In genomic region chr5:18305288-18305899, GRCh38 we compare ENCODE assay signal across 7 cellular contexts.
A peak's percentile ranks its signal among the peaks of the same experiment; 100 is the strongest.
DNase-seq lines count a peak whose midpoint lies in the region; ATAC-seq, FAIRE-seq and TF ChIP-seq lines count a peak whose summit lies in the region.

No MANE protein-coding gene starts in this region.

- no peaks in the 10 kb centered on the region for H3K4me1 ChIP-seq in adrenal gland (replicated peaks in 1 of 2)
- H3K4me1 ChIP-seq in aorta (ENCODE audit: control insufficient read depth in 1 of 2, insufficient read depth in 2 of 2, low read length in 2 of 2): no peaks in the 10 kb centered on the region

- TF ChIP-seq CTCF in GM12875 (IDR thresholded peaks at IDR 0.05; ENCODE audit: borderline replicate concordance, insufficient read depth, low read depth, low read length) (peak; percentile 57; the same call in 1 of the 2 replicates), adrenal gland (IDR thresholded peaks at IDR 0.05) (peak; percentile 50 to 59 (median 58))

- peak; percentile 97 for FAIRE-seq in H54 (lab: Jason Lieb, UNC)

- H3K9me3 ChIP-seq in adrenal gland (replicated peaks in 1 of 3): no peaks in the 10 kb centered on the region
- no peaks in the 10 kb centered on the region for H3K9me3 ChIP-seq in aorta (ENCODE audit: control insufficient read depth, low read length)

- no peak overlapping the region for H3K27ac ChIP-seq in adrenal gland
- H3K27ac ChIP-seq in aorta (ENCODE audit: low read depth in 1 of 2, low read length in 2 of 2): no peak overlapping the region

- 67 to 72% (median 70%) methylated on average over 8 of the region's 8 CpGs for WGBS in adrenal gland, 4 donors
- 52 to 61% methylated on average over 8 of the region's 8 CpGs for WGBS in aorta, 2 donors

- DNase-seq in H54 (ENCODE audit: insufficient read length, low spot score): peak; percentile 43
- peak; percentile 51 for DNase-seq in NAMALWA (ENCODE audit: low spot score)
- no peak for DNase-seq in adrenal gland
- peak; percentile 8 for DNase-seq in kidney glomerular epithelial cell (lab: John Stamatoyannopoulos, UW)
- DNase-seq in aorta: no peak
- no peak for DNase-seq in NCI-H187 treated with DMSO at 0.1 percent for 48 hours (lab: John Stamatoyannopoulos, UW)

- TF ChIP-seq POLR2A in H54 (IDR thresholded peaks at IDR 0.05; ENCODE audit: low read depth, low read length): no peak
- no peak for TF ChIP-seq POLR2A in adrenal gland (IDR thresholded peaks at IDR 0.05)

- H3K36me3 ChIP-seq in adrenal gland (replicated peaks in 1 of 2): no peaks in the 10 kb centered on the region
- H3K36me3 ChIP-seq in aorta (ENCODE audit: control insufficient read depth in 1 of 2, insufficient read depth in 2 of 2, low read length in 1 of 2): no peaks in the 10 kb centered on the region

- intact Hi-C loops in adrenal gland (cut with DNase I): no loop called here
- intact Hi-C loops in aorta (cut with DNase I): loop anchor here in 1 of 2 donors (10.0 kb wide), 1 partner anchor 1091 kb away; the partner anchor contains the start of gene BASP1

- H3K4me3 ChIP-seq in GM12875 (ENCODE audit: low read depth, low read length) (no peak overlapping the region), adrenal gland (no peak overlapping the region), aorta (ENCODE audit: low read length in 2 of 2) (no peak overlapping the region)

- H3K27me3 ChIP-seq in adrenal gland: no peaks in the 10 kb centered on the region
- H3K27me3 ChIP-seq in aorta (ENCODE audit: control insufficient read depth in 1 of 2, insufficient read depth in 2 of 2, low read length in 1 of 2): no peaks in the 10 kb centered on the region

- ATAC-seq in aorta (ENCODE audit: low FRiP score): no peak

Comparison
In these comparisons a context has a peak if more than half of its experiments do, and no peak if none do; other contexts are left out.
1. DNase-seq: peak in H54 (single experiment), NAMALWA (single experiment) and kidney glomerular epithelial cell (single experiment); none in adrenal gland (0 of 7), aorta (0 of 2) and NCI-H187 treated with DMSO at 0.1 percent for 48 hours (single experiment).